20 cellular contexts compared by ENCODE assay signal in genomic region chr3:118587847-118588246, GRCh38.
A peak's percentile ranks its signal among the peaks of the same experiment; 100 is the strongest.
DNase-seq lines count a peak whose midpoint lies in the region; ATAC-seq and TF ChIP-seq lines count a peak whose summit lies in the region.
"Had no signal": no experiment of that assay in that cellular context is flagged by ENCODE, and none has a peak within 500 bp of the region (broad histone marks: within the 10 kb centered on the region; RNA-seq: fewer than 3 reads in every experiment).

No MANE protein-coding gene starts in this region.

- H3K4me1 Mint-ChIP-seq in activated naive CD4-positive, alpha-beta T cell treated with anti-CD3 and anti-CD28 coated beads, Interleukin-2, amount 10 ng/mL, durations not matched to agents 7 days and 5 days, result no peaks in the 10 kb centered on the region

- no peak overlapping the region for H3K27ac Mint-ChIP-seq in activated naive CD4-positive, alpha-beta T cell treated with anti-CD3 and anti-CD28 coated beads, Interleukin-2, amount 10 ng/mL, durations not matched to agents 7 days and 5 days
- H3K27ac Mint-ChIP-seq: T-helper 2 cell treated with Interferon-gamma antibody and Interleukin-4, amounts not matched to agents 5 μg/mL and 100 μg/mL, for 36 hours had no signal

- CTCF ChIA-PET in activated naive CD4-positive, alpha-beta T cell treated with anti-CD3 and anti-CD28 coated beads, Interleukin-2, amount 10 ng/mL, durations not matched to agents 7 days and 5 days (lab: Charles Lee), result no interaction called here

- peaks cover 2% of the 10 kb centered on the region for H3K9me3 Mint-ChIP-seq in activated naive CD4-positive, alpha-beta T cell treated with anti-CD3 and anti-CD28 coated beads, Interleukin-2, amount 10 ng/mL, durations not matched to agents 7 days and 5 days

- peak; percentile 56 for ATAC-seq in GM21717 (IDR thresholded peaks at IDR 0.05; ENCODE audit: unreplicated experiment)
- ATAC-seq: HepG2 had no signal

- no peaks in the 10 kb centered on the region for H3K27me3 ChIP-seq in GM06990 (replicated peaks; ENCODE audit: control insufficient read depth, insufficient read depth, low read length)
- H3K27me3 ChIP-seq: SJSA1 had no signal

- TF ChIP-seq CTCF in GM06990 (IDR thresholded peaks at IDR 0.05; ENCODE audit: insufficient read depth, low read length, poor library complexity, severe bottlenecking) (no peak), epithelial cell of esophagus (IDR thresholded peaks at IDR 0.05; ENCODE audit: insufficient read depth, low read depth, low read length, missing control alignments) (no peak)

- H3K36me3 ChIP-seq in GM06990 (ENCODE audit: control insufficient read depth, insufficient read depth, low read length), result no peaks in the 10 kb centered on the region
- H3K36me3 ChIP-seq: HAP-1, SJSA1 had no signal

- H3K27me3 Mint-ChIP-seq in activated naive CD4-positive, alpha-beta T cell treated with anti-CD3 and anti-CD28 coated beads, Interleukin-2, amount 10 ng/mL, durations not matched to agents 7 days and 5 days, result no peaks in the 10 kb centered on the region

- no peak overlapping the region for H3K4me3 Mint-ChIP-seq in activated naive CD4-positive, alpha-beta T cell treated with anti-CD3 and anti-CD28 coated beads, Interleukin-2, amount 10 ng/mL, durations not matched to agents 7 days and 5 days
- H3K4me3 Mint-ChIP-seq: T-helper 2 cell treated with Interferon-gamma antibody and Interleukin-4, amounts not matched to agents 5 μg/mL and 100 μg/mL, for 36 hours had no signal

- H3K4me3 ChIP-seq in GM06990 (replicated peaks; ENCODE audit: low read depth, low read length) (no peak overlapping the region), epithelial cell of esophagus (ENCODE audit: low read length) (no peak overlapping the region)
- H3K4me3 ChIP-seq: HAP-1, SJSA1 had no signal

- H3K36me3 Mint-ChIP-seq in activated naive CD4-positive, alpha-beta T cell treated with anti-CD3 and anti-CD28 coated beads, Interleukin-2, amount 10 ng/mL, durations not matched to agents 7 days and 5 days, result no peaks in the 10 kb centered on the region

- DNase-seq in GM06990 (ENCODE audit: extremely low read depth, insufficient read length), result peak; percentile 32
- peak; percentile 59 for DNase-seq in M059J (ENCODE audit: low read depth)
- peak; percentile 76 for DNase-seq in epithelial cell of esophagus (ENCODE audit: low read depth)
- no peak for DNase-seq in NCI-H2081 (lab: John Stamatoyannopoulos, UW)
- DNase-seq in activated naive CD4-positive, alpha-beta T cell treated with anti-CD3 and anti-CD28 coated beads, Interleukin-2, amount 10 ng/mL, durations not matched to agents 7 days and 5 days, result no peak
- DNase-seq in T1000 (lab: John Stamatoyannopoulos, UW), result no peak
- DNase-seq in NCI-H2107 treated with DMSO at 0.1 percent for 48 hours (lab: John Stamatoyannopoulos, UW; ENCODE audit: unreplicated experiment), result no peak
- DNase-seq: DMS153; KG1; NCI-H1092; NCI-H2171; NCI-H446; NK-92 treated with Interleukin-12 subunit alpha and Interleukin-12 subunit beta, amount 100 ng/mL, for 24 hours; OCI-M1; SW 1271 had no signal

Comparison
In these comparisons a context has a peak if more than half of its experiments do, and no peak if none do; other contexts are left out.
1. DNase-seq: peak in GM06990 (single experiment), M059J (single experiment) and epithelial cell of esophagus (single experiment); none in NCI-H2081 (0 of 2), activated naive CD4-positive, alpha-beta T cell treated with anti-CD3 and anti-CD28 coated beads, Interleukin-2, amount 10 ng/mL, durations not matched to agents 7 days and 5 days (single experiment), T1000 (single experiment) and NCI-H2107 treated with DMSO at 0.1 percent for 48 hours (single experiment).